Comparison of ENCODE assay signal across 8 cellular contexts in the genomic region with DNA sequence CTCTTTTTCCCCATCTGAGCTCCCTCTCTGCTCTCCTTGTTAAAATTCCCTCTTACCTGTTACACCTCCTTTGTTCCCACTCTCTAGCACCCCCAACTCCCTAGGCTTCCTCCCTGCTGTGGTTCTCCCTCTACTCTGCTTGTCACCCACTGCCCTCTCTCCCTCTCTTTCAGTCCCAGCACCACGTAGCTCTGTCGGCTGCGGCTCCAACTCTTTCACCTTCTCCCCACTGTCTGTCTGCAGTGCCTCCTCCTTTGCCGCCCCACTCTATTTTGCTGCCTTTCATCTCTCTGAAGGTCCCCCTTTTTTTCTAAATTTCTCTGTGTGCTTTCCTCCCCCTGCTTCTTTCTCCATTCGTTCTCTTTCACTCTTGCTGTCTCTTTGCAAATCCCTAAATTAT. TPM values are rescaled to one million over a fixed set of nuclear protein-coding genes. Genes with fewer than 3 reads are reported as not detected.
DNase-seq lines count a peak whose midpoint lies in the region; ATAC-seq, FAIRE-seq and TF ChIP-seq lines count a peak whose summit lies in the region.
"Had no signal": no experiment of that assay in that cellular context is flagged by ENCODE, and none has a peak within 500 bp of the region (broad histone marks: within the 10 kb centered on the region; RNA-seq: fewer than 3 reads in every experiment).

No MANE protein-coding gene starts in this region.

- DNase-seq in IMR-90: no peak
- peak; percentile 33 for DNase-seq in adipocyte (ENCODE audit: low read depth)
- DNase-seq in kidney: no peak
- no peak for DNase-seq in A172 (ENCODE audit: low spot score)

- no peak overlapping the region for H3K14ac ChIP-seq in IMR-90 (replicated peaks; ENCODE audit: low read depth, low read length)

- H3K79me1 ChIP-seq in IMR-90 (ENCODE audit: low read depth in 1 of 2, low read length in 2 of 2): peaks cover 5 to 14% of the 10 kb centered on the region in 2 experiments; a peak in 3 of 4 replicates

- H4K91ac ChIP-seq in IMR-90 (ENCODE audit: insufficient read depth, low read depth, low read length): no peak overlapping the region

- H3K18ac ChIP-seq in IMR-90 (ENCODE audit: low read depth, low read length): no peak overlapping the region

- H3K27me3 ChIP-seq in IMR-90 (ENCODE audit: control insufficient read depth, insufficient read depth, low read length): no peaks in the 10 kb centered on the region
- H3K27me3 ChIP-seq in adipocyte (replicated peaks; ENCODE audit: control insufficient read depth, insufficient read depth, low read length): no peaks in the 10 kb centered on the region
- H3K27me3 ChIP-seq in stomach smooth muscle (ENCODE audit: control insufficient read depth in 1 of 2, insufficient read depth in 2 of 2, low read length in 2 of 2): no peaks in the 10 kb centered on the region

- H2AFZ ChIP-seq in IMR-90 (replicated peaks; ENCODE audit: low read length, poor library complexity): peak overlapping the region; percentile 98

- H3K4ac ChIP-seq in IMR-90 (ENCODE audit: low read depth, low read length): no peak overlapping the region

- no peak overlapping the region for H3K56ac ChIP-seq in IMR-90 (ENCODE audit: extremely low read depth, insufficient read depth, low read length)

- in situ Hi-C loops in IMR-90 (cut with MboI; ENCODE audit: low sequenced_read_pairs): no loop called here

- no peak overlapping the region for H2BK5ac ChIP-seq in IMR-90 (ENCODE audit: low read depth, low read length, poor library complexity, severe bottlenecking)

- H4K20me1 ChIP-seq in IMR-90 (ENCODE audit: insufficient read depth, low read length): no peaks in the 10 kb centered on the region

- TF ChIP-seq RAD21 in IMR-90 (IDR thresholded peaks at IDR 0.05; ENCODE audit: low read length): no peak

- no peak overlapping the region; the same call in 1 of the 2 replicates for H3K23ac ChIP-seq in IMR-90 (ENCODE audit: low read depth, low read length)

- no peak overlapping the region; a peak in 2 of 4 replicates for H4K8ac ChIP-seq in IMR-90 (ENCODE audit: low read depth in 2 of 2, low read length in 2 of 2)

- H3K4me1 ChIP-seq in IMR-90 (ENCODE audit: control insufficient read depth, insufficient read depth, low read length) (no peaks in the 10 kb centered on the region), adipocyte (ENCODE audit: control insufficient read depth, insufficient read depth, low read length) (peaks cover 6% of the 10 kb centered on the region), kidney (ENCODE audit: control insufficient read depth in 1 of 2, insufficient read depth in 1 of 2, low read depth in 1 of 2, low read length in 2 of 2) (peaks cover 3 to 10% of the 10 kb centered on the region in 2 donors), stomach smooth muscle (ENCODE audit: control insufficient read depth, insufficient read depth, low read length) (peaks cover 10% of the 10 kb centered on the region)

- H3K9ac ChIP-seq in IMR-90 (ENCODE audit: low read depth, low read length): peak overlapping the region; percentile 92
- peak overlapping the region; percentile 98 for H3K9ac ChIP-seq in adipocyte (ENCODE audit: low read length)
- H3K9ac ChIP-seq in kidney (ENCODE audit: low read length in 2 of 2): peak overlapping the region; percentile 41 to 92
- peak overlapping the region; percentile 90 to 97 for H3K9ac ChIP-seq in stomach smooth muscle (ENCODE audit: low read length in 2 of 2)
- H3K9ac ChIP-seq: KMS-11 had no signal

- peaks cover 11% of the 10 kb centered on the region for H3K36me3 ChIP-seq in IMR-90 (ENCODE audit: control insufficient read depth, insufficient read depth, low read length)
- H3K36me3 ChIP-seq in adipocyte (ENCODE audit: control insufficient read depth, insufficient read depth, low read length, severe bottlenecking): peaks cover 16% of the 10 kb centered on the region
- peaks cover 6 to 8% of the 10 kb centered on the region in 2 donors for H3K36me3 ChIP-seq in kidney (ENCODE audit: control insufficient read depth in 1 of 2, insufficient read depth in 2 of 2, low read length in 2 of 2)
- H3K36me3 ChIP-seq in stomach smooth muscle (ENCODE audit: control insufficient read depth in 2 of 2, insufficient read depth in 2 of 2, low read length in 2 of 2): peaks cover 10 to 14% of the 10 kb centered on the region in 2 donors

- no peak for TF ChIP-seq CTCF in IMR-90 (conservative IDR thresholded peaks at IDR 0.05; ENCODE audit: low read depth, low read length)
- TF ChIP-seq CTCF in kidney (IDR thresholded peaks at IDR 0.05; ENCODE audit: borderline replicate concordance, extremely low read depth, insufficient read depth): no peak

- H2BK20ac ChIP-seq in IMR-90 (ENCODE audit: low read depth, low read length): no peak overlapping the region

- no peak overlapping the region for H2BK15ac ChIP-seq in IMR-90 (ENCODE audit: low read depth, low read length)

- H2AK5ac ChIP-seq in IMR-90 (ENCODE audit: low read depth, low read length): no peak overlapping the region

- no TSS peak for BruUV-seq in IMR-90 (replicated peaks; lab: Mats Ljungman, UMichigan)

- dilution Hi-C loops in IMR-90 (cut with HindIII; ENCODE audit: low sequenced_read_pairs, unreplicated experiment): no loop called here

- no peak overlapping the region for H2AK9ac ChIP-seq in IMR-90 (replicated peaks; ENCODE audit: low read depth, low read length, poor library complexity)

- ATAC-seq in IMR-90 (ENCODE audit: low read depth): peak; percentile 46
- ATAC-seq in HG03139 (IDR thresholded peaks at IDR 0.05; ENCODE audit: unreplicated experiment): no peak
- ATAC-seq in GM19467 (IDR thresholded peaks at IDR 0.05; ENCODE audit: unreplicated experiment): no peak

- 0% methylated on average over 1 of the region's 5 CpGs; no CpG with 5 or more reads in 1 of the 2 experiments for WGBS in IMR-90 (ENCODE audit: extremely low coverage in 2 of 2, insufficient read length in 1 of 2), 2 experiments

- CTCF ChIA-PET in IMR-90 (lab: Yijun Ruan, JAX): no interaction called here

- intact Hi-C loops in IMR-90 (cut with micrococcal nuclease) (loop anchor here (2.0 kb wide), 1 partner anchor 18 kb away; no protein-coding TSS in a partner anchor), kidney (cut with DNase I) (no loop called here)

- peak overlapping the region; percentile 14; the same call in 1 of the 2 replicates for H3K27ac ChIP-seq in IMR-90 (ENCODE audit: insufficient read depth, low read length)
- H3K27ac ChIP-seq in kidney (ENCODE audit: low read depth in 2 of 2, low read length in 2 of 2): peak overlapping the region in 1 of 2 donors; percentile 68
- H3K27ac ChIP-seq in stomach smooth muscle (ENCODE audit: low read length): peak overlapping the region; percentile 80
- H3K27ac ChIP-seq: KMS-11 had no signal

- no peak for FAIRE-seq in kidney (lab: Jason Lieb, UNC)

- H3K9me1 ChIP-seq in IMR-90 (ENCODE audit: insufficient read depth, low read length): no peaks in the 10 kb centered on the region

- TF ChIP-seq POLR2A in IMR-90 (IDR thresholded peaks at IDR 0.05; ENCODE audit: low read depth, low read length): no peak

- H3K9me3 ChIP-seq in IMR-90 (ENCODE audit: control insufficient read depth, insufficient read depth, low read length): no peaks in the 10 kb centered on the region; the same call in 1 of the 2 replicates
- H3K9me3 ChIP-seq in adipocyte (ENCODE audit: control insufficient read depth, low read length): no peaks in the 10 kb centered on the region
- no peaks in the 10 kb centered on the region for H3K9me3 ChIP-seq in kidney (ENCODE audit: control insufficient read depth in 1 of 2, low read length in 2 of 2)
- no peaks in the 10 kb centered on the region for H3K9me3 ChIP-seq in stomach smooth muscle (ENCODE audit: control insufficient read depth in 2 of 2, low read length in 2 of 2)

- H4K5ac ChIP-seq in IMR-90 (ENCODE audit: low read depth, low read length): no peak overlapping the region

- H3K4me3 ChIP-seq in IMR-90 (ENCODE audit: insufficient read depth, low read depth, low read length) (peak overlapping the region; percentile 90), adipocyte (ENCODE audit: low read length) (peak overlapping the region; percentile 100), kidney (ENCODE audit: low read length in 2 of 2) (peak overlapping the region; percentile 98 to 100), stomach smooth muscle (ENCODE audit: low read length in 2 of 2) (peak overlapping the region; percentile 99 to 100)

- H2BK120ac ChIP-seq in IMR-90 (ENCODE audit: low read depth, low read length): no peak overlapping the region

- POLR2A ChIA-PET in IMR-90 (lab: Charles Lee; ENCODE audit: unreplicated experiment): no interaction called here

- H3K4me2 ChIP-seq in IMR-90 (ENCODE audit: low read depth, low read length): peak overlapping the region; percentile 94
- H3K4me2 ChIP-seq: KMS-11 had no signal

TF ChIP-seq in IMR-90, 13 proteins besides CTCF, POLR2A, EP300 and RAD21 (continues in another document):
- TF ChIP-seq RCOR1 (IDR thresholded peaks at IDR 0.05; ENCODE audit: insufficient replicate concordance, low read length): no peak
- no peak for TF ChIP-seq MXI1 (IDR thresholded peaks at IDR 0.05; ENCODE audit: borderline replicate concordance, low read depth, low read length)
- TF ChIP-seq MAZ (IDR thresholded peaks at IDR 0.05; ENCODE audit: borderline replicate concordance, low read depth, low read length): no peak
- no peak for TF ChIP-seq CEBPB (IDR thresholded peaks at IDR 0.05; ENCODE audit: low read depth, low read length)
- TF ChIP-seq MAFK (IDR thresholded peaks at IDR 0.05; ENCODE audit: low read depth, low read length): no peak
- no peak for TF ChIP-seq SMC3 (IDR thresholded peaks at IDR 0.05; ENCODE audit: low read depth, low read length)

RNA-seq across cellular contexts. Expression of gene ZNF836, which starts 1.1 kb away (rescaled TPM):
- total RNA-seq in IMR-90 (2012; rRNA removed): 4.1 and 5.0 TPM in 2 replicates
- 1.1 and 1.4 TPM in 2 replicates for polyA plus RNA-seq in IMR-90 (2012; rRNA removed)
- 0.76 and 1.3 TPM in 2 replicates for polyA plus RNA-seq in IMR-90 (2012; cell fraction: cytosol; rRNA removed)
- 1.2 and 2.9 TPM in 2 replicates for polyA plus RNA-seq in IMR-90 (2012; cell fraction: nucleus; rRNA removed; ENCODE audit: low replicate concordance)
- 21.9 TPM for total RNA-seq in kidney
- 7.1 TPM for polyA plus RNA-seq in kidney (ENCODE audit: insufficient read depth, low read depth, low replicate concordance)
- total RNA-seq in A172 (2014; rRNA removed; shearing (Covaris generic)): 7.0 and 32.6 TPM in 2 replicates

RNA-seq across cellular contexts. Expression of gene PPP2R1A, which starts 19.5 kb away (rescaled TPM):
- total RNA-seq in IMR-90 (2012; rRNA removed): 137 and 173 TPM in 2 replicates
- polyA plus RNA-seq in IMR-90 (2012; rRNA removed): 250 and 292 TPM in 2 replicates
- 251 and 446 TPM in 2 replicates for polyA plus RNA-seq in IMR-90 (2012; cell fraction: cytosol; rRNA removed)
- 89.3 and 214 TPM in 2 replicates for polyA plus RNA-seq in IMR-90 (2012; cell fraction: nucleus; rRNA removed; ENCODE audit: low replicate concordance)
- 314 TPM for total RNA-seq in kidney
- 346 TPM for polyA plus RNA-seq in kidney (ENCODE audit: insufficient read depth, low read depth, low replicate concordance)
- 301 and 306 TPM in 2 replicates for total RNA-seq in A172 (2014; rRNA removed; shearing (Covaris generic))

RNA-seq across cellular contexts. Expression of gene ZNF616, which starts 30.6 kb away (rescaled TPM):
- total RNA-seq in IMR-90 (2012; rRNA removed) (13.3 and 13.6 TPM in 2 replicates), kidney (12.8 TPM)
- polyA plus RNA-seq in IMR-90 (2012; rRNA removed) (2.0 and 2.8 TPM in 2 replicates), kidney (ENCODE audit: insufficient read depth, low read depth, low replicate concordance) (3.2 TPM)
- polyA plus RNA-seq in IMR-90 (2012; cell fraction: cytosol; rRNA removed): 0.66 and 0.70 TPM in 2 replicates
- 0.42 and 2.2 TPM in 2 replicates for polyA plus RNA-seq in IMR-90 (2012; cell fraction: nucleus; rRNA removed; ENCODE audit: low replicate concordance)
- total RNA-seq in A172 (2014; rRNA removed; shearing (Covaris generic)): 6.1 and 17.5 TPM in 2 replicates
